2 cellular contexts compared by ENCODE assay signal in the genomic region with DNA sequence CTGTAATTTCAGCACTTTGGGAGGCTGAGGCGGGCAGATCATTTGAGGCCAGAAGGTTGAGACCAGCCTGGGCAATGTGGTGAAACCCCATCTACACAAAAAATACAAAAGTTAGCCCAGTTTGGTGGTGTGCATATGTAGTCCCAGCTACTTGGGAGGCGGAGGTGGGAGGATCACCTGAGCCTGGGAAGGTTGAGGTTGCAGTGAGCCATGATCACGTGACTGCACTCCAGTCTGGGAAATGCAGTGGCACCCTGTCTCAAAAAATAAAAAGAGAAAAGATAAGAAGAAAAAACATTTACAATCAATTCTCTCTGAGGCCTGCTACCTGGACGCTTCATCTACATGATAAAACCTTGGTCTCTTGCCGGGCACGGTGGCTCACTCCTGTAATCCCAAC.
TF ChIP-seq lines count a peak whose summit lies in the region.

No MANE protein-coding gene starts in this region.

TF ChIP-seq in HepG2, 621 proteins besides CTCF, POLR2A, EP300 and RAD21 (continues in another document):
- TF ChIP-seq ZNF383 (CRISPR knock-in tag; IDR thresholded peaks at IDR 0.05; ENCODE audit: borderline replicate concordance), result no peak
- no peak for TF ChIP-seq GTF2F1 (IDR thresholded peaks at IDR 0.05; ENCODE audit: low read length)
- TF ChIP-seq KDM6A (CRISPR knock-in tag; IDR thresholded peaks at IDR 0.05; ENCODE audit: low read depth), result no peak
- TF ChIP-seq MBNL3 (CRISPR knock-in tag; conservative IDR thresholded peaks at IDR 0.05), result no peak
- no peak for TF ChIP-seq HOXA7 (CRISPR knock-in tag; IDR thresholded peaks at IDR 0.05)
- no peak for TF ChIP-seq REPIN1 (CRISPR knock-in tag; IDR thresholded peaks at IDR 0.05; ENCODE audit: borderline replicate concordance, low read depth)
- TF ChIP-seq NR2F1 (CRISPR knock-in tag; IDR thresholded peaks at IDR 0.05), result no peak
- no peak for TF ChIP-seq ISL2 (CRISPR knock-in tag; IDR thresholded peaks at IDR 0.05)
- TF ChIP-seq HOXD1 (CRISPR knock-in tag; IDR thresholded peaks at IDR 0.05), result no peak
- no peak for TF ChIP-seq ZZZ3 (CRISPR knock-in tag; IDR thresholded peaks at IDR 0.05; ENCODE audit: borderline replicate concordance)
- TF ChIP-seq TBX2 (CRISPR knock-in tag; IDR thresholded peaks at IDR 0.05; ENCODE audit: borderline replicate concordance), result no peak
- peak; percentile 80 for TF ChIP-seq USF2 (IDR thresholded peaks at IDR 0.05; ENCODE audit: low read depth, low read length)
- peak; percentile 72; the same call in 1 of the 2 replicates for TF ChIP-seq USF2 (CRISPR knock-in tag; IDR thresholded peaks at IDR 0.05; ENCODE audit: borderline replicate concordance)
- TF ChIP-seq, protein P1, sequence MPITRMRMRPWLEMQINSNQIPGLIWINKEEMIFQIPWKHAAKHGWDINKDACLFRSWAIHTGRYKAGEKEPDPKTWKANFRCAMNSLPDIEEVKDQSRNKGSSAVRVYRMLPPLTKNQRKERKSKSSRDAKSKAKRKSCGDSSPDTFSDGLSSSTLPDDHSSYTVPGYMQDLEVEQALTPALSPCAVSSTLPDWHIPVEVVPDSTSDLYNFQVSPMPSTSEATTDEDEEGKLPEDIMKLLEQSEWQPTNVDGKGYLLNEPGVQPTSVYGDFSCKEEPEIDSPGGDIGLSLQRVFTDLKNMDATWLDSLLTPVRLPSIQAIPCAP (CRISPR knock-in tag; IDR thresholded peaks at IDR 0.05; ENCODE audit: low read depth), result no peak
- TF ChIP-seq ZNF878 (CRISPR knock-in tag; IDR thresholded peaks at IDR 0.05), result no peak
- TF ChIP-seq YEATS4 (CRISPR knock-in tag; IDR thresholded peaks at IDR 0.05; ENCODE audit: borderline replicate concordance), result no peak
- no peak for TF ChIP-seq ZNF468 (CRISPR knock-in tag; IDR thresholded peaks at IDR 0.05)
- no peak for TF ChIP-seq FOXP4 (CRISPR knock-in tag; IDR thresholded peaks at IDR 0.05)
- TF ChIP-seq, protein P2, sequence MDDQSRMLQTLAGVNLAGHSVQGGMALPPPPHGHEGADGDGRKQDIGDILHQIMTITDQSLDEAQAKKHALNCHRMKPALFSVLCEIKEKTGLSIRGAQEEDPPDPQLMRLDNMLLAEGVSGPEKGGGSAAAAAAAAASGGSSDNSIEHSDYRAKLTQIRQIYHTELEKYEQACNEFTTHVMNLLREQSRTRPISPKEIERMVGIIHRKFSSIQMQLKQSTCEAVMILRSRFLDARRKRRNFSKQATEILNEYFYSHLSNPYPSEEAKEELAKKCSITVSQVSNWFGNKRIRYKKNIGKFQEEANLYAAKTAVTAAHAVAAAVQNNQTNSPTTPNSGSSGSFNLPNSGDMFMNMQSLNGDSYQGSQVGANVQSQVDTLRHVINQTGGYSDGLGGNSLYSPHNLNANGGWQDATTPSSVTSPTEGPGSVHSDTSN (CRISPR knock-in tag; IDR thresholded peaks at IDR 0.05; ENCODE audit: borderline replicate concordance), result no peak

TF ChIP-seq in K562, 482 proteins besides CTCF, POLR2A, EP300 and RAD21:
- no peak for TF ChIP-seq ZBTB7A (IDR thresholded peaks at IDR 0.05; ENCODE audit: borderline replicate concordance, control insufficient read depth, low read depth, low read length)
- TF ChIP-seq, protein P3, sequence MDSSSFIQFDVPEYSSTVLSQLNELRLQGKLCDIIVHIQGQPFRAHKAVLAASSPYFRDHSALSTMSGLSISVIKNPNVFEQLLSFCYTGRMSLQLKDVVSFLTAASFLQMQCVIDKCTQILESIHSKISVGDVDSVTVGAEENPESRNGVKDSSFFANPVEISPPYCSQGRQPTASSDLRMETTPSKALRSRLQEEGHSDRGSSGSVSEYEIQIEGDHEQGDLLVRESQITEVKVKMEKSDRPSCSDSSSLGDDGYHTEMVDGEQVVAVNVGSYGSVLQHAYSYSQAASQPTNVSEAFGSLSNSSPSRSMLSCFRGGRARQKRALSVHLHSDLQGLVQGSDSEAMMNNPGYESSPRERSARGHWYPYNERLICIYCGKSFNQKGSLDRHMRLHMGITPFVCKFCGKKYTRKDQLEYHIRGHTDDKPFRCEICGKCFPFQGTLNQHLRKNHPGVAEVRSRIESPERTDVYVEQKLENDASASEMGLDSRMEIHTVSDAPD (CRISPR knock-in tag; IDR thresholded peaks at IDR 0.05), result no peak
- no peak for TF ChIP-seq GTF2A2 (tag; IDR thresholded peaks at IDR 0.05)
- TF ChIP-seq TRIM28 (IDR thresholded peaks at IDR 0.05), result no peak
- peak; percentile 63; the same call in 1 of the 2 replicates for TF ChIP-seq USF2 (CRISPR knock-in tag; IDR thresholded peaks at IDR 0.05)
- no peak for TF ChIP-seq ETV5 (CRISPR knock-in tag; IDR thresholded peaks at IDR 0.05; ENCODE audit: low read depth)
- TF ChIP-seq USF1 (CRISPR knock-in tag; IDR thresholded peaks at IDR 0.05), result peak; percentile 57
- TF ChIP-seq CBFA2T2 (conservative IDR thresholded peaks at IDR 0.05), result 0 out of 2 replicates have a peak, but pooled peaks have one; percentile 37
- TF ChIP-seq RAD51 (IDR thresholded peaks at IDR 0.05; ENCODE audit: borderline replicate concordance, low read depth), result peak; percentile 83
- peak; percentile 85; the same call in 1 of the 2 replicates for TF ChIP-seq TOE1 (IDR thresholded peaks at IDR 0.05; ENCODE audit: borderline replicate concordance)
- no peak for TF ChIP-seq TOE1 (CRISPR knock-in tag; IDR thresholded peaks at IDR 0.05; ENCODE audit: borderline replicate concordance, low read depth)
- TF ChIP-seq TFE3 (CRISPR knock-in tag; IDR thresholded peaks at IDR 0.05), result peak; percentile 86
- no peak for TF ChIP-seq ZNF197 (CRISPR knock-in tag; IDR thresholded peaks at IDR 0.05; ENCODE audit: low read depth)
